Comparison of ENCODE assay signal across 9 cellular contexts in genomic region chr4:71732706-71733105, GRCh38. TPM values are rescaled to one million over a fixed set of nuclear protein-coding genes. Genes with fewer than 3 reads are reported as not detected.
DNase-seq lines count a peak whose midpoint lies in the region; ATAC-seq and TF ChIP-seq lines count a peak whose summit lies in the region.
"Had no signal": no experiment of that assay in that cellular context is flagged by ENCODE, and none has a peak within 500 bp of the region (broad histone marks: within the 10 kb centered on the region; RNA-seq: fewer than 3 reads in every experiment).

No MANE protein-coding gene starts in this region.

- H3K4ac ChIP-seq in IMR-90 (ENCODE audit: low read depth, low read length) = no peak overlapping the region

- peaks cover 53% of the 10 kb centered on the region for H3K36me3 Mint-ChIP-seq in WTC11
- H3K36me3 Mint-ChIP-seq in stimulated activated effector memory CD8-positive, alpha-beta T cell treated with anti-CD3 and anti-CD28 coated beads, Interleukin-12 subunit alpha, Interleukin-12 subunit beta, amount 100 ng/mL, for 72 hours = no peaks in the 10 kb centered on the region
- no peaks in the 10 kb centered on the region for H3K36me3 Mint-ChIP-seq in activated T-helper 2 cell treated with anti-CD3 and anti-CD28 coated beads, Interferon-gamma antibody, Interleukin-2, Interleukin-4, amounts not matched to agents 10 μg/mL and 5 μg/mL and 100 μg/mL, durations not matched to agents 14 hours and 24 hours and 36 hours (ENCODE audit: low read depth)

- CTCF ChIA-PET in IMR-90 (lab: Yijun Ruan, JAX) = no interaction called here
- CTCF ChIA-PET in WTC11 (lab: Charles Lee) = no interaction called here

- H3K56ac ChIP-seq in IMR-90 (ENCODE audit: extremely low read depth, insufficient read depth, low read length) = no peak overlapping the region

- no peak overlapping the region for H2AFZ ChIP-seq in IMR-90 (replicated peaks; ENCODE audit: low read length, poor library complexity)

- dilution Hi-C loops in IMR-90 (cut with HindIII; ENCODE audit: low sequenced_read_pairs, unreplicated experiment) = no loop called here

- H2BK120ac ChIP-seq in IMR-90 (ENCODE audit: low read depth, low read length) = no peak overlapping the region

- no peak overlapping the region for H3K23ac ChIP-seq in IMR-90 (ENCODE audit: low read depth, low read length)

- no peaks in the 10 kb centered on the region for H3K9me3 ChIP-seq in IMR-90 (ENCODE audit: control insufficient read depth, insufficient read depth, low read length)

- H3K4me3 ChIP-seq in IMR-90 (ENCODE audit: insufficient read depth, low read depth, low read length) = no peak overlapping the region

- in situ Hi-C loops in IMR-90 (cut with MboI; ENCODE audit: low sequenced_read_pairs) = no loop called here

- no peak overlapping the region for H4K8ac ChIP-seq in IMR-90 (ENCODE audit: low read depth in 2 of 2, low read length in 2 of 2)

- no peak overlapping the region for H2BK15ac ChIP-seq in IMR-90 (ENCODE audit: low read depth, low read length)

- H3K27me3 ChIP-seq in IMR-90 (ENCODE audit: control insufficient read depth, insufficient read depth, low read length) = 0 out of 2 replicates have a peak, but pooled peaks cover 2% of the 10 kb centered on the region

- no peak overlapping the region for H2AK5ac ChIP-seq in IMR-90 (ENCODE audit: low read depth, low read length)

- WGBS in IMR-90 (ENCODE audit: extremely low coverage in 2 of 2, insufficient read length in 1 of 2), 2 experiments = no CpG with 5 or more reads among the region's 2 CpGs

- peak; percentile 12 for DNase-seq in CMK (ENCODE audit: low read depth)
- peak; percentile 58 for DNase-seq in IMR-90
- no peak for DNase-seq in WTC11 (ENCODE audit: low spot score)
- DNase-seq in left lobe of liver (ENCODE audit: low spot score) = no peak
- no peak for DNase-seq in stimulated activated effector memory CD8-positive, alpha-beta T cell treated with anti-CD3 and anti-CD28 coated beads, Interleukin-12 subunit alpha, Interleukin-12 subunit beta, amount 100 ng/mL, for 72 hours (ENCODE audit: low spot score in 2 of 2)
- DNase-seq in activated T-helper 2 cell treated with anti-CD3 and anti-CD28 coated beads, Interferon-gamma antibody, Interleukin-2, Interleukin-4, amounts not matched to agents 10 μg/mL and 5 μg/mL and 100 μg/mL, durations not matched to agents 14 hours and 24 hours and 36 hours (ENCODE audit: low spot score) = no peak

- H3K4me1 Mint-ChIP-seq in WTC11 = no peaks in the 10 kb centered on the region; the same call in 1 of the 2 replicates
- no peaks in the 10 kb centered on the region for H3K4me1 Mint-ChIP-seq in stimulated activated effector memory CD8-positive, alpha-beta T cell treated with anti-CD3 and anti-CD28 coated beads, Interleukin-12 subunit alpha, Interleukin-12 subunit beta, amount 100 ng/mL, for 72 hours
- no peaks in the 10 kb centered on the region for H3K4me1 Mint-ChIP-seq in activated T-helper 2 cell treated with anti-CD3 and anti-CD28 coated beads, Interferon-gamma antibody, Interleukin-2, Interleukin-4, amounts not matched to agents 10 μg/mL and 5 μg/mL and 100 μg/mL, durations not matched to agents 14 hours and 24 hours and 36 hours (ENCODE audit: low read depth)

- H3K79me1 ChIP-seq in IMR-90 (ENCODE audit: low read depth in 1 of 2, low read length in 2 of 2) = no peaks in the 10 kb centered on the region

- H3K14ac ChIP-seq in IMR-90 (replicated peaks; ENCODE audit: low read depth, low read length) = no peak overlapping the region

- H3K27ac Mint-ChIP-seq in WTC11 = no peak overlapping the region
- no peak overlapping the region for H3K27ac Mint-ChIP-seq in stimulated activated effector memory CD8-positive, alpha-beta T cell treated with anti-CD3 and anti-CD28 coated beads, Interleukin-12 subunit alpha, Interleukin-12 subunit beta, amount 100 ng/mL, for 72 hours
- no peak overlapping the region for H3K27ac Mint-ChIP-seq in activated T-helper 2 cell treated with anti-CD3 and anti-CD28 coated beads, Interferon-gamma antibody, Interleukin-2, Interleukin-4, amounts not matched to agents 10 μg/mL and 5 μg/mL and 100 μg/mL, durations not matched to agents 14 hours and 24 hours and 36 hours
- H3K27ac Mint-ChIP-seq: T-helper 1 cell treated with Interleukin-12 subunit alpha and Interleukin-12 subunit beta and Interleukin-4 antibody, amounts not matched to agents 30 μg/mL and 1 μg/mL, for 36 hours had no signal

- H4K20me1 ChIP-seq in IMR-90 (ENCODE audit: insufficient read depth, low read length) = no peaks in the 10 kb centered on the region

- no peak overlapping the region for H2BK20ac ChIP-seq in IMR-90 (ENCODE audit: low read depth, low read length)

- no TSS peak for BruUV-seq in IMR-90 (replicated peaks; lab: Mats Ljungman, UMichigan)

- H3K9ac ChIP-seq in IMR-90 (ENCODE audit: low read depth, low read length) = no peak overlapping the region

- peak; percentile 48 for TF ChIP-seq RAD21 in IMR-90 (IDR thresholded peaks at IDR 0.05; ENCODE audit: low read length)

- POLR2A ChIA-PET in IMR-90 (lab: Charles Lee; ENCODE audit: unreplicated experiment) = no interaction called here
- POLR2A ChIA-PET in WTC11 (lab: Charles Lee) = no interaction called here

- H3K18ac ChIP-seq in IMR-90 (ENCODE audit: low read depth, low read length) = no peak overlapping the region

- no peaks in the 10 kb centered on the region for H3K4me1 ChIP-seq in IMR-90 (ENCODE audit: control insufficient read depth, insufficient read depth, low read length)

- no peak overlapping the region for H2AK9ac ChIP-seq in IMR-90 (replicated peaks; ENCODE audit: low read depth, low read length, poor library complexity)

- no peak overlapping the region for H4K5ac ChIP-seq in IMR-90 (ENCODE audit: low read depth, low read length)

- no peak overlapping the region for H3K4me2 ChIP-seq in IMR-90 (ENCODE audit: low read depth, low read length)

- ATAC-seq in IMR-90 (ENCODE audit: low read depth) = peak; percentile 72
- ATAC-seq in WTC11 = no peak
- ATAC-seq in left lobe of liver = peak; percentile 63
- ATAC-seq in GM21360 (IDR thresholded peaks at IDR 0.05; ENCODE audit: unreplicated experiment) = no peak
- no peak for ATAC-seq in stimulated activated effector memory CD8-positive, alpha-beta T cell treated with anti-CD3 and anti-CD28 coated beads, Interleukin-12 subunit alpha, Interleukin-12 subunit beta, amount 100 ng/mL, for 72 hours
- no peak for ATAC-seq in GM21447 (IDR thresholded peaks at IDR 0.05; ENCODE audit: unreplicated experiment)

- no peak overlapping the region for H2BK5ac ChIP-seq in IMR-90 (ENCODE audit: low read depth, low read length, poor library complexity, severe bottlenecking)

- no peak overlapping the region for H3K4me3 Mint-ChIP-seq in WTC11
- H3K4me3 Mint-ChIP-seq in stimulated activated effector memory CD8-positive, alpha-beta T cell treated with anti-CD3 and anti-CD28 coated beads, Interleukin-12 subunit alpha, Interleukin-12 subunit beta, amount 100 ng/mL, for 72 hours = no peak overlapping the region
- no peak overlapping the region for H3K4me3 Mint-ChIP-seq in activated T-helper 2 cell treated with anti-CD3 and anti-CD28 coated beads, Interferon-gamma antibody, Interleukin-2, Interleukin-4, amounts not matched to agents 10 μg/mL and 5 μg/mL and 100 μg/mL, durations not matched to agents 14 hours and 24 hours and 36 hours (ENCODE audit: low read depth)
- H3K4me3 Mint-ChIP-seq: T-helper 1 cell treated with Interleukin-12 subunit alpha and Interleukin-12 subunit beta and Interleukin-4 antibody, amounts not matched to agents 30 μg/mL and 1 μg/mL, for 36 hours had no signal

- TF ChIP-seq CTCF in IMR-90 (conservative IDR thresholded peaks at IDR 0.05; ENCODE audit: low read depth, low read length) (peak; percentile 60), WTC11 (IDR thresholded peaks at IDR 0.05) (0 out of 2 replicates have a peak, but pooled peaks have one; percentile 19)

- no peak overlapping the region for H4K91ac ChIP-seq in IMR-90 (ENCODE audit: insufficient read depth, low read depth, low read length)

- H3K9me1 ChIP-seq in IMR-90 (ENCODE audit: insufficient read depth, low read length) = no peaks in the 10 kb centered on the region

- intact Hi-C loops in IMR-90 (cut with micrococcal nuclease) = loop anchor here (1.0 to 5.0 kb wide), 3 partner anchors 209 to 570 kb away; no protein-coding TSS in a partner anchor
- intact Hi-C loops in activated T-helper 2 cell treated with anti-CD3 and anti-CD28 coated beads, Interferon-gamma antibody, Interleukin-2, Interleukin-4, amounts not matched to agents 10 μg/mL and 5 μg/mL and 100 μg/mL, durations not matched to agents 14 hours and 24 hours and 36 hours (cut with micrococcal nuclease) = no loop called here

- H3K27me3 Mint-ChIP-seq in WTC11 (ENCODE audit: low read depth) = peaks cover 3% of the 10 kb centered on the region; the same call in 1 of the 2 replicates
- no peaks in the 10 kb centered on the region for H3K27me3 Mint-ChIP-seq in activated T-helper 2 cell treated with anti-CD3 and anti-CD28 coated beads, Interferon-gamma antibody, Interleukin-2, Interleukin-4, amounts not matched to agents 10 μg/mL and 5 μg/mL and 100 μg/mL, durations not matched to agents 14 hours and 24 hours and 36 hours (ENCODE audit: low read depth)

- no peaks in the 10 kb centered on the region for H3K36me3 ChIP-seq in IMR-90 (ENCODE audit: control insufficient read depth, insufficient read depth, low read length)

- H3K27ac ChIP-seq in IMR-90 (ENCODE audit: insufficient read depth, low read length) = no peak overlapping the region

- H3K9me3 Mint-ChIP-seq in WTC11 = peaks cover 44% of the 10 kb centered on the region
- no peaks in the 10 kb centered on the region for H3K9me3 Mint-ChIP-seq in stimulated activated effector memory CD8-positive, alpha-beta T cell treated with anti-CD3 and anti-CD28 coated beads, Interleukin-12 subunit alpha, Interleukin-12 subunit beta, amount 100 ng/mL, for 72 hours
- no peaks in the 10 kb centered on the region for H3K9me3 Mint-ChIP-seq in activated T-helper 2 cell treated with anti-CD3 and anti-CD28 coated beads, Interferon-gamma antibody, Interleukin-2, Interleukin-4, amounts not matched to agents 10 μg/mL and 5 μg/mL and 100 μg/mL, durations not matched to agents 14 hours and 24 hours and 36 hours
- H3K9me3 Mint-ChIP-seq: T-helper 1 cell treated with Interleukin-12 subunit alpha and Interleukin-12 subunit beta and Interleukin-4 antibody, amounts not matched to agents 30 μg/mL and 1 μg/mL, for 36 hours had no signal

- TF ChIP-seq POLR2A in IMR-90 (IDR thresholded peaks at IDR 0.05; ENCODE audit: low read depth, low read length) = no peak

TF ChIP-seq in IMR-90, 13 proteins besides CTCF, POLR2A, EP300 and RAD21 (continues in another document):
- peak; percentile 67 for TF ChIP-seq MAFK (IDR thresholded peaks at IDR 0.05; ENCODE audit: low read depth, low read length)

TF ChIP-seq in WTC11, 78 proteins besides CTCF, POLR2A, EP300 and RAD21 (continues in another document):
- TF ChIP-seq ZNF219 (CRISPR knock-in tag; IDR thresholded peaks at IDR 0.05; ENCODE audit: borderline replicate concordance) = no peak

RNA-seq across cellular contexts. Expression of gene GC, which starts 51.2 kb away (rescaled TPM):
- total RNA-seq in IMR-90 (2012; rRNA removed) (not detected in 2 replicates), WTC11 (2021) (0.76 to 1.9 TPM (median 1.7 TPM) in 3 replicates), left lobe of liver (3,366 TPM)
- not detected in 2 replicates for polyA plus RNA-seq in IMR-90 (2012; rRNA removed)
- not detected in 2 replicates for polyA plus RNA-seq in IMR-90 (2012; cell fraction: cytosol; rRNA removed)
- not detected in 2 replicates for polyA plus RNA-seq in IMR-90 (2012; cell fraction: nucleus; rRNA removed; ENCODE audit: low replicate concordance)
- not detected in 2 replicates for total RNA-seq in activated T-helper 2 cell treated with anti-CD3 and anti-CD28 coated beads, Interferon-gamma antibody, Interleukin-2, Interleukin-4, amounts not matched to agents 10 μg/mL and 5 μg/mL and 100 μg/mL, durations not matched to agents 14 hours and 24 hours and 36 hours

Comparison
In these comparisons a context has a peak if more than half of its experiments do, and no peak if none do; other contexts are left out.
1. DNase-seq: peak in CMK (single experiment) and IMR-90 (single experiment); none in WTC11 (single experiment), left lobe of liver (single experiment), stimulated activated effector memory CD8-positive, alpha-beta T cell treated with anti-CD3 and anti-CD28 coated beads, Interleukin-12 subunit alpha, Interleukin-12 subunit beta, amount 100 ng/mL, for 72 hours (0 of 2) and activated T-helper 2 cell treated with anti-CD3 and anti-CD28 coated beads, Interferon-gamma antibody, Interleukin-2, Interleukin-4, amounts not matched to agents 10 μg/mL and 5 μg/mL and 100 μg/mL, durations not matched to agents 14 hours and 24 hours and 36 hours (single experiment).
2. ATAC-seq: peak in IMR-90 (single experiment) and left lobe of liver (single experiment); none in WTC11 (single experiment), GM21360 (single experiment), stimulated activated effector memory CD8-positive, alpha-beta T cell treated with anti-CD3 and anti-CD28 coated beads, Interleukin-12 subunit alpha, Interleukin-12 subunit beta, amount 100 ng/mL, for 72 hours (single experiment) and GM21447 (single experiment).
3. RNA of gene GC, which starts 51.2 kb away (total RNA-seq): 3,366 TPM in left lobe of liver (single experiment); 0.76 to 1.9 TPM in WTC11, not detected in IMR-90 and not detected in activated T-helper 2 cell treated with anti-CD3 and anti-CD28 coated beads, Interferon-gamma antibody, Interleukin-2, Interleukin-4, amounts not matched to agents 10 μg/mL and 5 μg/mL and 100 μg/mL, durations not matched to agents 14 hours and 24 hours and 36 hours; every median in the first group is over 1,000 times any median in the second.